ENCODE assay signal across 2 cellular contexts in the genomic region with DNA sequence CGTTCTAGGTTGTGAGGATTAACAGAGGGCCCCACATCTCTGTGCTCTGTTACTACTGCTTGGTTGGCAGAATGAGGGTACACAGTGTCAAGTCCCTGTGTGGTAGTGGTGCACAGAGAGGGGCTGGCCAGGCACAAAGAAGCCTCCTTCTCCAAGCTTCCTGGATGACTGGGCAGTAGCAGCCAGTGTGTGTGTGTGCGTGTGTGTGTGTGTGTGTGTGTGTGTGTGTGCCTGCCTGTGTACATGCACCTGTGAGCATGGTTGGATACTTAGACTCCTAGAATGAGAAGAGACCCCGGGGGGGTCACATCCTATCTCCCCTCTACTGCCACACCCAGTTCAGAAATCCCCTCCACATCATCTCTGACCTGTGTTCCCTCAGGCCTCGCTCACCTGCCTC.
TF ChIP-seq lines count a peak whose summit lies in the region.

No MANE protein-coding gene starts in this region.

TF ChIP-seq in HEK293, 187 proteins besides CTCF, POLR2A, EP300 and RAD21:
- TF ChIP-seq ZSCAN4 (tag by site-specific recombination; IDR thresholded peaks at IDR 0.05): peak; percentile 86
- no peak for TF ChIP-seq IKZF3 (tag by site-specific recombination; IDR thresholded peaks at IDR 0.05)

TF ChIP-seq in H1, 55 proteins besides CTCF, POLR2A, EP300 and RAD21:
- TF ChIP-seq CTBP2 (IDR thresholded peaks at IDR 0.05; ENCODE audit: borderline replicate concordance, insufficient read depth, insufficient read length, low read length): no peak
- TF ChIP-seq RFX5 (IDR thresholded peaks at IDR 0.05; ENCODE audit: borderline replicate concordance, low read depth, low read length): no peak
- no peak for TF ChIP-seq HDAC6 (IDR thresholded peaks at IDR 0.05; ENCODE audit: low read depth, low read length)
- no peak for TF ChIP-seq BACH1 (IDR thresholded peaks at IDR 0.05; ENCODE audit: low read length)
- no peak for TF ChIP-seq FOSL1 (IDR thresholded peaks at IDR 0.05; ENCODE audit: insufficient read depth, low read depth, low read length)
- no peak for TF ChIP-seq CHD2 (IDR thresholded peaks at IDR 0.05; ENCODE audit: low read length)
- TF ChIP-seq JUN (IDR thresholded peaks at IDR 0.05; ENCODE audit: low read depth, low read length): no peak
- no peak for TF ChIP-seq SUZ12 (IDR thresholded peaks at IDR 0.05; ENCODE audit: low read length)
- TF ChIP-seq SP1 (IDR thresholded peaks at IDR 0.05; ENCODE audit: low read depth, low read length): no peak
- TF ChIP-seq CBX5 (IDR thresholded peaks at IDR 0.05; ENCODE audit: low read depth, low read length): no peak
- TF ChIP-seq GABPA (IDR thresholded peaks at IDR 0.05; ENCODE audit: borderline replicate concordance, insufficient read depth, low read length): no peak
- no peak for TF ChIP-seq TCF12 (IDR thresholded peaks at IDR 0.05; ENCODE audit: low read depth, low read length)
- TF ChIP-seq POU5F1 (IDR thresholded peaks at IDR 0.05; ENCODE audit: low read depth, low read length): no peak
- TF ChIP-seq SIX5 (IDR thresholded peaks at IDR 0.05; ENCODE audit: low read depth, low read length): no peak
- TF ChIP-seq, protein P1, sequence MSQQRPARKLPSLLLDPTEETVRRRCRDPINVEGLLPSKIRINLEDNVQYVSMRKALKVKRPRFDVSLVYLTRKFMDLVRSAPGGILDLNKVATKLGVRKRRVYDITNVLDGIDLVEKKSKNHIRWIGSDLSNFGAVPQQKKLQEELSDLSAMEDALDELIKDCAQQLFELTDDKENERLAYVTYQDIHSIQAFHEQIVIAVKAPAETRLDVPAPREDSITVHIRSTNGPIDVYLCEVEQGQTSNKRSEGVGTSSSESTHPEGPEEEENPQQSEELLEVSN (IDR thresholded peaks at IDR 0.05): no peak
- no peak for TF ChIP-seq POLR2AphosphoS5 (IDR thresholded peaks at IDR 0.05; ENCODE audit: low read depth, low read length)
- no peak for TF ChIP-seq SRF (IDR thresholded peaks at IDR 0.05; ENCODE audit: low read depth, low read length)
- no peak for TF ChIP-seq YY1 (IDR thresholded peaks at IDR 0.05; ENCODE audit: low read depth, low read length)
- no peak for TF ChIP-seq NRF1 (IDR thresholded peaks at IDR 0.05; ENCODE audit: low read depth, low read length)
- TF ChIP-seq CREB1 (IDR thresholded peaks at IDR 0.05): no peak
